In genomic region chr15:90146198-90146761, GRCh38 we compare ENCODE assay signal across 7 cellular contexts. TPM values are rescaled to one million over a fixed set of nuclear protein-coding genes. Genes with fewer than 3 reads are reported as not detected.
DNase-seq lines count a peak whose midpoint lies in the region; ATAC-seq and TF ChIP-seq lines count a peak whose summit lies in the region.
"Not testable (repeated sequence)": the region's sequence is repeated elsewhere in the genome, so short reads cannot be mapped to it uniquely, and the experiment has no call there.

No MANE protein-coding gene starts in this region.

- H3K36me3 ChIP-seq in BLaER1; MM.1S (replicated peaks; ENCODE audit: insufficient read depth, low read length); body of pancreas (replicated peaks in 1 of 2; ENCODE audit: insufficient read depth in 1 of 2, low read depth in 2 of 2): not testable (repeated sequence)

- H3K27ac ChIP-seq in BLaER1, result peak overlapping the region; percentile 46; the same call in 1 of the 2 replicates
- not testable (repeated sequence) for H3K27ac ChIP-seq in MM.1S (ENCODE audit: low read length)
- H3K27ac ChIP-seq in body of pancreas, result peak overlapping the region; percentile 45 to 92 (median 85)

- H3K36me3 Mint-ChIP-seq in activated CD4-positive, alpha-beta T cell treated with anti-CD3 and anti-CD28 coated beads, Interleukin-2, amount 10 ng/mL, durations not matched to agents 7 days and 5 days (ENCODE audit: low read depth); memory B cell: not testable (repeated sequence)

- H3K4me1 ChIP-seq in BLaER1 (peaks cover 63% of the 10 kb centered on the region), MM.1S (ENCODE audit: low read length) (peaks cover 11% of the 10 kb centered on the region), body of pancreas (peaks cover 80% of the 10 kb centered on the region)

- not testable (repeated sequence) for TF ChIP-seq POLR2A in body of pancreas (IDR thresholded peaks at IDR 0.05)

- not testable (repeated sequence) for H3K9me2 ChIP-seq in MM.1S (replicated peaks; ENCODE audit: insufficient read depth, low read length)

- peak; percentile 50 for DNase-seq in GM13977 (ENCODE audit: low spot score)
- peak; percentile 23 for DNase-seq in MM.1S
- peak; percentile 24 for DNase-seq in RPMI8226
- peak; percentile 10 for DNase-seq in activated CD4-positive, alpha-beta T cell treated with anti-CD3 and anti-CD28 coated beads, Interleukin-2, amount 10 ng/mL, durations not matched to agents 7 days and 5 days
- not testable (repeated sequence) for DNase-seq in body of pancreas; memory B cell (ENCODE audit: low spot score in 2 of 2)

- ATAC-seq in body of pancreas, result not testable (repeated sequence)
- ATAC-seq in memory B cell (ENCODE audit: low read depth), result peak; percentile 27

- peak overlapping the region; percentile 71 for H3K4me2 ChIP-seq in BLaER1
- H3K4me2 ChIP-seq in MM.1S (ENCODE audit: low read depth, low read length), result not testable (repeated sequence)

- CTCF ChIA-PET in activated CD4-positive, alpha-beta T cell treated with anti-CD3 and anti-CD28 coated beads, Interleukin-2, amount 10 ng/mL, durations not matched to agents 7 days and 5 days (lab: Charles Lee), result interaction anchor here (0.8 kb wide), 1 partner anchor 16 kb away, joined by 3 read pairs; no protein-coding TSS in a partner anchor

- not testable (repeated sequence) for H3K9me3 Mint-ChIP-seq in activated CD4-positive, alpha-beta T cell treated with anti-CD3 and anti-CD28 coated beads, Interleukin-2, amount 10 ng/mL, durations not matched to agents 7 days and 5 days; memory B cell

- in situ Hi-C loops in GM13977 (cut with MboI; ENCODE audit: low pct_unique_long_range_greater_than_20kb, low sequenced_read_pairs, unreplicated experiment), result not testable (repeated sequence)

- peak overlapping the region; percentile 25 for H3K27ac Mint-ChIP-seq in activated CD4-positive, alpha-beta T cell treated with anti-CD3 and anti-CD28 coated beads, Interleukin-2, amount 10 ng/mL, durations not matched to agents 7 days and 5 days
- not testable (repeated sequence) for H3K27ac Mint-ChIP-seq in memory B cell

- not testable (repeated sequence) for H3K27me3 Mint-ChIP-seq in activated CD4-positive, alpha-beta T cell treated with anti-CD3 and anti-CD28 coated beads, Interleukin-2, amount 10 ng/mL, durations not matched to agents 7 days and 5 days; memory B cell

- H3K9ac ChIP-seq in BLaER1; MM.1S (ENCODE audit: low read length): not testable (repeated sequence)

- peaks cover 47% of the 10 kb centered on the region for H3K4me1 Mint-ChIP-seq in activated CD4-positive, alpha-beta T cell treated with anti-CD3 and anti-CD28 coated beads, Interleukin-2, amount 10 ng/mL, durations not matched to agents 7 days and 5 days
- not testable (repeated sequence) for H3K4me1 Mint-ChIP-seq in memory B cell

- H3K79me2 ChIP-seq in MM.1S (ENCODE audit: low read length), result not testable (repeated sequence)

- H3K9me3 ChIP-seq in BLaER1; MM.1S (replicated peaks; ENCODE audit: insufficient read depth, low read length); body of pancreas: not testable (repeated sequence)

- TF ChIP-seq CTCF in GM13977 (IDR thresholded peaks at IDR 0.05; ENCODE audit: extremely low read depth, insufficient read depth, missing control alignments); MM.1S (IDR thresholded peaks at IDR 0.05; ENCODE audit: low read length); body of pancreas (IDR thresholded peaks at IDR 0.05): not testable (repeated sequence)

- not testable (repeated sequence) for H2AFZ ChIP-seq in MM.1S (ENCODE audit: low read length)

- peaks cover 11% of the 10 kb centered on the region for H3F3A ChIP-seq in MM.1S (ENCODE audit: insufficient read depth, low read length)

- H4K20me1 ChIP-seq in BLaER1; MM.1S (ENCODE audit: insufficient read depth, low read length): not testable (repeated sequence)

- H3K4me3 Mint-ChIP-seq in activated CD4-positive, alpha-beta T cell treated with anti-CD3 and anti-CD28 coated beads, Interleukin-2, amount 10 ng/mL, durations not matched to agents 7 days and 5 days; memory B cell: not testable (repeated sequence)

- not testable (repeated sequence) for H3K27me3 ChIP-seq in BLaER1; MM.1S (replicated peaks; ENCODE audit: insufficient read depth, low read length); body of pancreas

- POLR2A ChIA-PET in activated CD4-positive, alpha-beta T cell treated with anti-CD3 and anti-CD28 coated beads, Interleukin-2, amount 10 ng/mL, durations not matched to agents 7 days and 5 days (lab: Charles Lee), result interaction anchor here (0.6 kb wide), 2 partner anchors 76 to 1243 kb away, joined by 3 to 6 read pairs; no protein-coding TSS in a partner anchor

- intact Hi-C loops in body of pancreas (cut with DNase I), result not testable (repeated sequence)

- not testable (repeated sequence) for H3K4me3 ChIP-seq in BLaER1; MM.1S (ENCODE audit: low read length); body of pancreas

- 80 to 83% methylated on average over 7 of the region's 7 CpGs for WGBS in body of pancreas, 2 donors

RNA-seq across cellular contexts. Expression of gene IDH2, which starts 44.0 kb away (rescaled TPM):
- total RNA-seq in activated CD4-positive, alpha-beta T cell treated with anti-CD3 and anti-CD28 coated beads, Interleukin-2, amount 10 ng/mL, durations not matched to agents 7 days and 5 days, result 100 to 1,000 TPM; 332 to 349 TPM
- 10 to 100 TPM; 77.5 to 78.6 TPM for total RNA-seq in body of pancreas

RNA-seq across cellular contexts. Expression of gene SEMA4B, which starts 54.9 kb away (rescaled TPM):
- total RNA-seq in activated CD4-positive, alpha-beta T cell treated with anti-CD3 and anti-CD28 coated beads, Interleukin-2, amount 10 ng/mL, durations not matched to agents 7 days and 5 days, result 10 to 100 TPM; 23.4 to 26.7 TPM
- total RNA-seq in body of pancreas, result 10 to 100 TPM; 42.8 to 63.9 TPM

Comparison
In these comparisons a context has a peak if more than half of its experiments do, and no peak if none do; other contexts are left out.
1. RNA of gene IDH2, which starts 44.0 kb away (total RNA-seq): 332 to 349 TPM in activated CD4-positive, alpha-beta T cell treated with anti-CD3 and anti-CD28 coated beads, Interleukin-2, amount 10 ng/mL, durations not matched to agents 7 days and 5 days; 77.5 to 78.6 TPM in body of pancreas; every median in the first group is over 4 times any median in the second.